In the genomic region with DNA sequence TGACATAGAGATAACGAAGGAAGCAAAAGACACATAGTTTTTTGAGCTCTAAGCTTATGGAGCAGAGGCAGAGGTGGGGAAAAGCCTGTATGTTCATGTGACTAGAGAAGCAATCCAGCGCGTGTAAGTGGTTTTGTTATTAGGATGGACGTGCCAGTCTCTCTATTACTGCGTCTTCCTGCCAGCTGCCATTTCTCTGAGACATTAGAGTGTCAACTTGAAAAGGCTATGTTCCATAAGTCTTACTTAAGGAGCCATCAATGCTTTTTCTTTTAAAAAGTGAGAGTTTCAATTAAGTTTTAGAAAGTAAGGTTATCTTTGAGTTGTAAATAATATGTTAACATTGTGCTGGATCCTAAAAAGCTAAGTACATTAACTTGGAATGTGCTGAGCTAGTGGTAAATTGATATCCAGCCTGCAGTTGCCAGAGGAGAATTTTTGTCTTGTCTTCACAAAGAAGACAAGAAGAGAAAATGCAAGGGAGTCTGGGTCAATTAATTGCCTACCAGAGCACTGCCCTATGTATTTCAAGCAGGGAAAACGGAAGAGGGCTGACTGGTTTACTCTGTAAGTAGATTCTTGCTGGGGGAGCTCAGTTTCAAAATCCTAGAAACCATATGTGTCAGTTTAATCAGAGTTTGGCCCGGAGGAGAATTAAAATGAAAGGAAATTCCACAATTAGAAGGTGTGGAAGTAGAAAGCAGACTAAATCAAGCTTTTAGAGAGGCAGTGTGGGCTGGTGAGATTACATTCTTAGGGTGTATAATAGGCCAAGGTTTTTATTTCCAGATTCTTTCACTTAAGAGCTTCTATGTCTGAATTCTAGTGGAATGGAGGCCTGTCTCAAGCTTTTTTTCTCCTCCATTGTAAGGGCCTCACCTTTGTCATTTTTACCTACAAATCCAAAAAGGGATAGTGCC, we compare ENCODE assay signal across 20 cellular contexts.
DNase-seq lines count a peak whose midpoint lies in the region; ATAC-seq and TF ChIP-seq lines count a peak whose summit lies in the region.
"Had no signal": no experiment of that assay in that cellular context is flagged by ENCODE, and none has a peak within 500 bp of the region (broad histone marks: within the 10 kb centered on the region; RNA-seq: fewer than 3 reads in every experiment).

No MANE protein-coding gene starts in this region.

- POLR2A ChIA-PET in AG04449 (lab: Yijun Ruan, JAX): interaction anchor here (1.9 kb wide), 1 partner anchor 13 kb away, joined by 6 read pairs; no protein-coding TSS in a partner anchor

- DNase-seq in AG04449 (ENCODE audit: low read depth, low spot score) (peak; percentile 26), LHCN-M2 (ENCODE audit: low read depth) (peak; percentile 28), fibroblast of peridontal ligament (ENCODE audit: extremely low read depth) (peak; percentile 67), omental fat pad (ENCODE audit: low spot score) (no peak), AG08396 (ENCODE audit: low spot score) (no peak), mucosa of gallbladder (ENCODE audit: low spot score) (no peak), MG63 (no peak)
- DNase-seq: activated CD8-positive, alpha-beta memory T cell treated with anti-CD3 and anti-CD28 coated beads, Interleukin-2, amount 10 ng/mL, durations not matched to agents 7 days and 5 days; activated gamma-delta T cell; AML-193; anterior cingulate cortex; cortex of kidney; NK-92 treated with Interleukin-12 subunit alpha and Interleukin-12 subunit beta, amount 100 ng/mL, for 24 hours; stimulated activated naive B cell treated with anti-CD40 and anti-IgM and Interleukin-4, amounts not matched to agents 10 μg/mL and 1 μg/mL and 100 μg/mL, for 72 hours; T-helper 17 cell; upper lobe of left lung had no signal

- ATAC-seq in omental fat pad (ENCODE audit: low FRiP score) (peak; percentile 81), GM21576 (IDR thresholded peaks at IDR 0.05; ENCODE audit: unreplicated experiment) (no peak)
- ATAC-seq: activated CD8-positive, alpha-beta memory T cell treated with anti-CD3 and anti-CD28 coated beads, Interleukin-2, amount 10 ng/mL, durations not matched to agents 7 days and 5 days; left lobe of liver; natural killer cell treated with Interleukin-12 subunit alpha and Interleukin-12 subunit beta and Interleukin-15 and Interleukin-18, amount 100 ng/mL, for 72 hours; stimulated activated naive B cell treated with anti-CD40 and anti-IgM and Interleukin-4, amounts not matched to agents 10 μg/mL and 1 μg/mL and 100 μg/mL, for 72 hours; T-helper 17 cell had no signal

- TF ChIP-seq CTCF in AG04449 (IDR thresholded peaks at IDR 0.05; ENCODE audit: insufficient read depth, low read length, missing control alignments) (no peak), omental fat pad (IDR thresholded peaks at IDR 0.05) (no peak)

- H3K4me3 ChIP-seq in AG04449 (ENCODE audit: low read depth, low read length): no peak overlapping the region
- no peak overlapping the region for H3K4me3 ChIP-seq in MG63
- H3K4me3 ChIP-seq: skin epidermis, upper lobe of left lung had no signal

- H3K27me3 ChIP-seq in MG63: no peaks in the 10 kb centered on the region
- H3K27me3 ChIP-seq: upper lobe of left lung had no signal

- H3K36me3 ChIP-seq in MG63: no peaks in the 10 kb centered on the region
- H3K36me3 ChIP-seq: upper lobe of left lung had no signal

- H3K9me3 ChIP-seq in MG63: no peaks in the 10 kb centered on the region
- H3K9me3 ChIP-seq: upper lobe of left lung had no signal

- CTCF ChIA-PET in AG04449 (lab: Yijun Ruan, JAX): interaction anchor here (1.5 to 2.2 kb wide), 2 partner anchors 10 to 158 kb away, joined by 7 to 11 read pairs; no protein-coding TSS in a partner anchor

Comparison
In these comparisons a context has a peak if more than half of its experiments do, and no peak if none do; other contexts are left out.
1. DNase-seq: peak in AG04449 (single experiment), LHCN-M2 (single experiment) and fibroblast of peridontal ligament (single experiment); none in omental fat pad (single experiment), AG08396 (single experiment), mucosa of gallbladder (single experiment) and MG63 (single experiment).